In the genomic region with DNA sequence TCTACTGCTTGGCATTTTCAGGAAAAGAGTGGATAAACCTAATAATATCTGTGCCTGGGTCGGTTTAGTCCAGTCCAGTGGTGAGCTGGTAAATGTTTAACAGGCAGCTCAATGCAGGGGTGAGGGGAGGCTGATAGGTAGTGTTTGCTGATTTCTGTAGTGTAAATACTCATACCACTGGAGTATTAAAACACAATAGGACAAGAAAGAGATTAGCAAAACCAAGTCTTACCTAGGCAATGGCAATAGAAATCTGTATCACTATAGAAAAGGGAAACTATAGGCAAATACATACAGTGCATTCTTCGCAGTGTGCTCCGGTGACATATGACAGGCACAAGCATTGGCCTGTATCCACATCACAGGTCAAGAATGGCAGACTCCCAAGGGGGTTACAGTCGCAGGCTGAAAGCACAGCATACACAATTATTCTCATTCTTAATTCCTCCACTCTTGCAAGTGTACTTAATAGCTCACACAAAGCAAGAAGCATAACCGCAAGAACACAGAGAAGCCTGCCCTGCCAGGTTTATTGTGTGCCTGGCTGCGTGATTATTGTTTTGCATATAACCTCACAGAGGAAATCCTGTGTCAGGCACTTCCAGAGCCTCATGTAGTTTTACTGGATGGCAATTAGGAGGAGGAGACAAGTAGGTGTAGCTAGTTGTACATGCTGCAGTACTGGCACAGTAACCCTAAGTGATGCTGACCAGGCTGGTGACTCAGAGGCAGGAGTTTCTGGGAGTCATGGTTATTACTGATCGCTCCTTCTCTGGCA, we compare ENCODE assay signal across 1 cellular context.
TF ChIP-seq lines count a peak whose summit lies in the region.

No MANE protein-coding gene starts in this region.

TF ChIP-seq in HepG2, 621 proteins besides CTCF, POLR2A, EP300 and RAD21 (continued from another document and continues in another):
- TF ChIP-seq, protein P1, sequence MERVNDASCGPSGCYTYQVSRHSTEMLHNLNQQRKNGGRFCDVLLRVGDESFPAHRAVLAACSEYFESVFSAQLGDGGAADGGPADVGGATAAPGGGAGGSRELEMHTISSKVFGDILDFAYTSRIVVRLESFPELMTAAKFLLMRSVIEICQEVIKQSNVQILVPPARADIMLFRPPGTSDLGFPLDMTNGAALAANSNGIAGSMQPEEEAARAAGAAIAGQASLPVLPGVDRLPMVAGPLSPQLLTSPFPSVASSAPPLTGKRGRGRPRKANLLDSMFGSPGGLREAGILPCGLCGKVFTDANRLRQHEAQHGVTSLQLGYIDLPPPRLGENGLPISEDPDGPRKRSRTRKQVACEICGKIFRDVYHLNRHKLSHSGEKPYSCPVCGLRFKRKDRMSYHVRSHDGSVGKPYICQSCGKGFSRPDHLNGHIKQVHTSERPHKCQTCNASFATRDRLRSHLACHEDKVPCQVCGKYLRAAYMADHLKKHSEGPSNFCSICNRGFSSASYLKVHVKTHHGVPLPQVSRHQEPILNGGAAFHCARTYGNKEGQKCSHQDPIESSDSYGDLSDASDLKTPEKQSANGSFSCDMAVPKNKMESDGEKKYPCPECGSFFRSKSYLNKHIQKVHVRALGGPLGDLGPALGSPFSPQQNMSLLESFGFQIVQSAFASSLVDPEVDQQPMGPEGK (CRISPR knock-in tag; IDR thresholded peaks at IDR 0.05), result no peak
- TF ChIP-seq SATB2 (CRISPR knock-in tag; IDR thresholded peaks at IDR 0.05) (no peak), CERS6 (CRISPR knock-in tag; IDR thresholded peaks at IDR 0.05) (no peak), ZNF317 (CRISPR knock-in tag; IDR thresholded peaks at IDR 0.05) (no peak), JUN (CRISPR knock-in tag; IDR thresholded peaks at IDR 0.05) (no peak), ZNF160 (CRISPR knock-in tag; IDR thresholded peaks at IDR 0.05) (no peak), GFI1 (CRISPR knock-in tag; IDR thresholded peaks at IDR 0.05; ENCODE audit: borderline replicate concordance) (no peak), ZNF652 (CRISPR knock-in tag; IDR thresholded peaks at IDR 0.05; ENCODE audit: borderline replicate concordance, low read depth) (no peak), BORCS8-MEF2B (CRISPR knock-in tag; IDR thresholded peaks at IDR 0.05) (no peak), FOXA1 (IDR thresholded peaks at IDR 0.05) (no peak), FOXA1 (CRISPR knock-in tag; IDR thresholded peaks at IDR 0.05) (peak; percentile 53), RARA (CRISPR knock-in tag; IDR thresholded peaks at IDR 0.05) (peak; percentile 31; the same call in 1 of the 2 replicates), ATF3 (CRISPR knock-in tag; IDR thresholded peaks at IDR 0.05) (no peak), KAT8 (CRISPR knock-in tag; IDR thresholded peaks at IDR 0.05) (0 out of 2 replicates have a peak, but pooled peaks have one; percentile 44), NR1H2 (CRISPR knock-in tag; IDR thresholded peaks at IDR 0.05; ENCODE audit: borderline replicate concordance, low read depth) (no peak), NCOR1 (IDR thresholded peaks at IDR 0.05; ENCODE audit: borderline replicate concordance, low read length) (peak; percentile 43; the same call in 1 of the 2 replicates), MATR3 (CRISPR knock-in tag; IDR thresholded peaks at IDR 0.05) (no peak), ZNF792 (CRISPR knock-in tag; IDR thresholded peaks at IDR 0.05) (no peak), RFXANK (CRISPR knock-in tag; IDR thresholded peaks at IDR 0.05) (no peak), FOXJ3 (CRISPR knock-in tag; IDR thresholded peaks at IDR 0.05; ENCODE audit: borderline replicate concordance) (peak; percentile 49; the same call in 1 of the 2 replicates), TFDP1 (CRISPR knock-in tag; IDR thresholded peaks at IDR 0.05; ENCODE audit: borderline replicate concordance) (no peak), TP53 (CRISPR knock-in tag; conservative IDR thresholded peaks at IDR 0.05) (no peak), MBNL3 (CRISPR knock-in tag; conservative IDR thresholded peaks at IDR 0.05) (no peak), PAXIP1 (CRISPR knock-in tag; conservative IDR thresholded peaks at IDR 0.05) (peak; percentile 73), SAP130 (CRISPR knock-in tag; IDR thresholded peaks at IDR 0.05; ENCODE audit: low read depth) (peak; percentile 37), TCF12 (IDR thresholded peaks at IDR 0.05) (no peak), TCF12 (CRISPR knock-in tag; IDR thresholded peaks at IDR 0.05) (no peak), MTA3 (CRISPR knock-in tag; IDR thresholded peaks at IDR 0.05) (no peak), ZNF180 (CRISPR knock-in tag; IDR thresholded peaks at IDR 0.05; ENCODE audit: borderline replicate concordance, low read depth) (no peak), NFYB (CRISPR knock-in tag; IDR thresholded peaks at IDR 0.05) (no peak), NFIB (CRISPR knock-in tag; IDR thresholded peaks at IDR 0.05; ENCODE audit: borderline replicate concordance) (no peak), KMT2A (CRISPR knock-in tag; IDR thresholded peaks at IDR 0.05) (no peak; the same call in 1 of the 2 replicates), CEBPB (IDR thresholded peaks at IDR 0.05; ENCODE audit: borderline replicate concordance, low read depth, low read length) (no peak), THAP7 (CRISPR knock-in tag; IDR thresholded peaks at IDR 0.05) (no peak), TBX2 (CRISPR knock-in tag; IDR thresholded peaks at IDR 0.05; ENCODE audit: borderline replicate concordance) (peak; percentile 60), SP140L (CRISPR knock-in tag; IDR thresholded peaks at IDR 0.05; ENCODE audit: borderline replicate concordance) (no peak), HES4 (CRISPR knock-in tag; IDR thresholded peaks at IDR 0.05; ENCODE audit: borderline replicate concordance) (no peak), KLF9 (CRISPR knock-in tag; IDR thresholded peaks at IDR 0.05; ENCODE audit: low read depth) (no peak), ZMYM4 (CRISPR knock-in tag; IDR thresholded peaks at IDR 0.05) (peak; percentile 30; the same call in 1 of the 2 replicates), HOXA3 (CRISPR knock-in tag; IDR thresholded peaks at IDR 0.05) (0 out of 2 replicates have a peak, but pooled peaks have one; percentile 20), MAF1 (CRISPR knock-in tag; IDR thresholded peaks at IDR 0.05; ENCODE audit: borderline replicate concordance) (no peak), ZNF605 (CRISPR knock-in tag; IDR thresholded peaks at IDR 0.05) (0 out of 2 replicates have a peak, but pooled peaks have one; percentile 52), PITX1 (CRISPR knock-in tag; IDR thresholded peaks at IDR 0.05) (peak; percentile 80), NFKBIZ (CRISPR knock-in tag; IDR thresholded peaks at IDR 0.05) (no peak), ZNF354B (CRISPR knock-in tag; IDR thresholded peaks at IDR 0.05) (no peak), MLLT10 (CRISPR knock-in tag; IDR thresholded peaks at IDR 0.05) (no peak), ZNF33B (CRISPR knock-in tag; IDR thresholded peaks at IDR 0.05) (no peak), ZNF350 (CRISPR knock-in tag; IDR thresholded peaks at IDR 0.05; ENCODE audit: borderline replicate concordance, low read depth) (no peak), HNRNPK (IDR thresholded peaks at IDR 0.05; ENCODE audit: low read depth, low read length, poor library complexity, severe bottlenecking) (no peak)
- TF ChIP-seq, protein P2, sequence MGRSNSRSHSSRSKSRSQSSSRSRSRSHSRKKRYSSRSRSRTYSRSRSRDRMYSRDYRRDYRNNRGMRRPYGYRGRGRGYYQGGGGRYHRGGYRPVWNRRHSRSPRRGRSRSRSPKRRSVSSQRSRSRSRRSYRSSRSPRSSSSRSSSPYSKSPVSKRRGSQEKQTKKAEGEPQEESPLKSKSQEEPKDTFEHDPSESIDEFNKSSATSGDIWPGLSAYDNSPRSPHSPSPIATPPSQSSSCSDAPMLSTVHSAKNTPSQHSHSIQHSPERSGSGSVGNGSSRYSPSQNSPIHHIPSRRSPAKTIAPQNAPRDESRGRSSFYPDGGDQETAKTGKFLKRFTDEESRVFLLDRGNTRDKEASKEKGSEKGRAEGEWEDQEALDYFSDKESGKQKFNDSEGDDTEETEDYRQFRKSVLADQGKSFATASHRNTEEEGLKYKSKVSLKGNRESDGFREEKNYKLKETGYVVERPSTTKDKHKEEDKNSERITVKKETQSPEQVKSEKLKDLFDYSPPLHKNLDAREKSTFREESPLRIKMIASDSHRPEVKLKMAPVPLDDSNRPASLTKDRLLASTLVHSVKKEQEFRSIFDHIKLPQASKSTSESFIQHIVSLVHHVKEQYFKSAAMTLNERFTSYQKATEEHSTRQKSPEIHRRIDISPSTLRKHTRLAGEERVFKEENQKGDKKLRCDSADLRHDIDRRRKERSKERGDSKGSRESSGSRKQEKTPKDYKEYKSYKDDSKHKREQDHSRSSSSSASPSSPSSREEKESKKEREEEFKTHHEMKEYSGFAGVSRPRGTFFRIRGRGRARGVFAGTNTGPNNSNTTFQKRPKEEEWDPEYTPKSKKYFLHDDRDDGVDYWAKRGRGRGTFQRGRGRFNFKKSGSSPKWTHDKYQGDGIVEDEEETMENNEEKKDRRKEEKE (IDR thresholded peaks at IDR 0.05), result no peak
- TF ChIP-seq, protein P3, sequence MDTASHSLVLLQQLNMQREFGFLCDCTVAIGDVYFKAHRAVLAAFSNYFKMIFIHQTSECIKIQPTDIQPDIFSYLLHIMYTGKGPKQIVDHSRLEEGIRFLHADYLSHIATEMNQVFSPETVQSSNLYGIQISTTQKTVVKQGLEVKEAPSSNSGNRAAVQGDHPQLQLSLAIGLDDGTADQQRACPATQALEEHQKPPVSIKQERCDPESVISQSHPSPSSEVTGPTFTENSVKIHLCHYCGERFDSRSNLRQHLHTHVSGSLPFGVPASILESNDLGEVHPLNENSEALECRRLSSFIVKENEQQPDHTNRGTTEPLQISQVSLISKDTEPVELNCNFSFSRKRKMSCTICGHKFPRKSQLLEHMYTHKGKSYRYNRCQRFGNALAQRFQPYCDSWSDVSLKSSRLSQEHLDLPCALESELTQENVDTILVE (CRISPR knock-in tag; IDR thresholded peaks at IDR 0.05), result no peak
- TF ChIP-seq, protein P4, sequence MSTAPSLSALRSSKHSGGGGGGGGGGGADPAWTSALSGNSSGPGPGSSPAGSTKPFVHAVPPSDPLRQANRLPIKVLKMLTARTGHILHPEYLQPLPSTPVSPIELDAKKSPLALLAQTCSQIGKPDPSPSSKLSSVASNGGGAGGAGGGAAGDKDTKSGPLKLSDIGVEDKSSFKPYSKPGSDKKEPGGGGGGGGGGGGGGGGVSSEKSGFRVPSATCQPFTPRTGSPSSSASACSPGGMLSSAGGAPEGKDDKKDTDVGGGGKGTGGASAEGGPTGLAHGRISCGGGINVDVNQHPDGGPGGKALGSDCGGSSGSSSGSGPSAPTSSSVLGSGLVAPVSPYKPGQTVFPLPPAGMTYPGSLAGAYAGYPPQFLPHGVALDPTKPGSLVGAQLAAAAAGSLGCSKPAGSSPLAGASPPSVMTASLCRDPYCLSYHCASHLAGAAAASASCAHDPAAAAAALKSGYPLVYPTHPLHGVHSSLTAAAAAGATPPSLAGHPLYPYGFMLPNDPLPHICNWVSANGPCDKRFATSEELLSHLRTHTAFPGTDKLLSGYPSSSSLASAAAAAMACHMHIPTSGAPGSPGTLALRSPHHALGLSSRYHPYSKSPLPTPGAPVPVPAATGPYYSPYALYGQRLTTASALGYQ (CRISPR knock-in tag; IDR thresholded peaks at IDR 0.05), result peak; percentile 60; the same call in 1 of the 2 replicates
